ENCODE assay signal across 10 cellular contexts in the genomic region with DNA sequence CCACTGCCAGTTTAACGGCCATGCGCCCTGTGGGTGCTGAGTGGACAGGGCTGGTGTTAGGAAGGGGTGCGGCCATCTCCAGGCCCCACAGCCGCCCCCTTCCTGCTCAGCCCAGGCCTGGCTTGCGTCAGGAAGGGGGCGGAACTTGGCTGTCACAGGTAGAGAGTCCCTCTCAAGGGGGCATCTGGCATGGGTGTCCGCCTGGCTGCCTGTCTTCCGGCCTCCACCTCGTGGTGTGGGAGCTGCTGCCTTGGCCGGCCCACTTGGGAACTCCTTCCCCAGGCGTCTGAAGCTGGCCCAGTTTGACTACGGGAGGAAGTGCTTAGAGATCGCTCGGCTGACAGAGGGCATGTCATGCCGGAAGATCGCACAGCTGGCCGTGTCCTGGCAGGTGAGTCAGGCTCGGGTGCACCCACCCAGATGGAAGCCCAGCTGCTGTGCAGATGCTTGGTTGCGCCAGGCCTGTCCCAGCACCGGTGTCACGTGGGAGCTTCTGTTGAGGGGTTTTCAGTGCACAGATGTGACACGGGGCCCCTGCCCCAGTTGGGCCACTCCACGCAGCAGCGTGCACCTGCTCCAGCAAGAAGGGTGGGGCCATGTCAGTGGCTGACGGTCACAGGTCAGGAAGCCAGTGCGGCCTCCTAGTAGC. TPM values are rescaled to one million over a fixed set of nuclear protein-coding genes. Genes with fewer than 3 reads are reported as not detected.
DNase-seq lines count a peak whose midpoint lies in the region; ATAC-seq and TF ChIP-seq lines count a peak whose summit lies in the region.
"Had no signal": no experiment of that assay in that cellular context is flagged by ENCODE, and none has a peak within 500 bp of the region (broad histone marks: within the 10 kb centered on the region; RNA-seq: fewer than 3 reads in every experiment).

No MANE protein-coding gene starts in this region.

- H3K4me1 Mint-ChIP-seq in CD8-positive, alpha-beta T cell (ENCODE audit: low read depth) = no peaks in the 10 kb centered on the region
- H3K4me1 Mint-ChIP-seq in activated CD8-positive, alpha-beta T cell treated with anti-CD3 and anti-CD28 coated beads for 36 hours (ENCODE audit: low read depth) = no peaks in the 10 kb centered on the region

- H3K9me3 Mint-ChIP-seq in CD8-positive, alpha-beta T cell = no peaks in the 10 kb centered on the region
- H3K9me3 Mint-ChIP-seq in activated CD8-positive, alpha-beta T cell treated with anti-CD3 and anti-CD28 coated beads for 36 hours = no peaks in the 10 kb centered on the region

- H3K27me3 Mint-ChIP-seq in CD8-positive, alpha-beta T cell (ENCODE audit: low read depth) = no peaks in the 10 kb centered on the region
- H3K27me3 Mint-ChIP-seq in activated CD8-positive, alpha-beta T cell treated with anti-CD3 and anti-CD28 coated beads for 36 hours = no peaks in the 10 kb centered on the region

- no peak for TF ChIP-seq CTCF in CD8-positive, alpha-beta T cell (IDR thresholded peaks at IDR 0.05)
- no peak for TF ChIP-seq CTCF in HFF-Myc (IDR thresholded peaks at IDR 0.05; ENCODE audit: low read depth, low read length, missing control alignments)
- TF ChIP-seq CTCF in activated CD8-positive, alpha-beta T cell treated with anti-CD3 and anti-CD28 coated beads for 36 hours (IDR thresholded peaks at IDR 0.05) = no peak
- no peak for TF ChIP-seq CTCF in testis (IDR thresholded peaks at IDR 0.05)

- no peaks in the 10 kb centered on the region for H3K4me1 ChIP-seq in CD8-positive, alpha-beta T cell (ENCODE audit: insufficient read depth, low read length)
- H3K4me1 ChIP-seq in testis = peaks cover 3% of the 10 kb centered on the region
- H3K4me1 ChIP-seq: parathyroid adenoma had no signal

- peak overlapping the region; percentile 45 for H3K27ac Mint-ChIP-seq in CD8-positive, alpha-beta T cell
- peak overlapping the region; percentile 73 for H3K27ac Mint-ChIP-seq in activated CD8-positive, alpha-beta T cell treated with anti-CD3 and anti-CD28 coated beads for 36 hours

- CTCF ChIA-PET in CD8-positive, alpha-beta T cell (lab: Charles Lee) = no interaction called here
- CTCF ChIA-PET in activated CD8-positive, alpha-beta T cell treated with anti-CD3 and anti-CD28 coated beads for 36 hours (lab: Charles Lee) = no interaction called here

- no peaks in the 10 kb centered on the region for H3K27me3 ChIP-seq in CD8-positive, alpha-beta T cell (ENCODE audit: insufficient read depth, low read length)
- H3K27me3 ChIP-seq in testis = no peaks in the 10 kb centered on the region

- POLR2A ChIA-PET in CD8-positive, alpha-beta T cell (lab: Charles Lee) = interaction anchor here (0.9 kb wide), 1 partner anchor 233 kb away, joined by 3 read pairs; no protein-coding TSS in a partner anchor
- POLR2A ChIA-PET in activated CD8-positive, alpha-beta T cell treated with anti-CD3 and anti-CD28 coated beads for 36 hours (lab: Charles Lee) = no interaction called here

- no peak overlapping the region for H3K4me3 ChIP-seq in CD8-positive, alpha-beta T cell (ENCODE audit: low read depth, low read length)
- no peak overlapping the region for H3K4me3 ChIP-seq in HFF-Myc (replicated peaks; ENCODE audit: low read depth, low read length)
- H3K4me3 ChIP-seq in testis = no peak overlapping the region

- no peaks in the 10 kb centered on the region for H3K9me3 ChIP-seq in CD8-positive, alpha-beta T cell (ENCODE audit: low read length)
- no peaks in the 10 kb centered on the region for H3K9me3 ChIP-seq in testis

- H3K36me3 Mint-ChIP-seq in CD8-positive, alpha-beta T cell = no peaks in the 10 kb centered on the region
- H3K36me3 Mint-ChIP-seq in activated CD8-positive, alpha-beta T cell treated with anti-CD3 and anti-CD28 coated beads for 36 hours (ENCODE audit: low read depth) = no peaks in the 10 kb centered on the region

- H3K36me3 ChIP-seq in CD8-positive, alpha-beta T cell (ENCODE audit: insufficient read depth, low read length) = no peaks in the 10 kb centered on the region
- no peaks in the 10 kb centered on the region for H3K36me3 ChIP-seq in testis (ENCODE audit: low read depth, missing control alignments)

- 54 to 73% methylated on average over 8 to 26 of the region's 26 CpGs for WGBS in testis, 2 donors

- no peak overlapping the region for H3K27ac ChIP-seq in CD8-positive, alpha-beta T cell (ENCODE audit: low read depth, low read length)
- no peak overlapping the region for H3K27ac ChIP-seq in testis
- H3K27ac ChIP-seq: parathyroid adenoma had no signal

- DNase-seq in CD8-positive, alpha-beta T cell = peak in 2 of 7 experiments; percentile 18 to 30
- DNase-seq in HFF-Myc (ENCODE audit: extremely low read depth, low read depth) (peak; percentile 68), left lobe of liver (ENCODE audit: low spot score) (no peak), SKM-1 treated with dmso at 0.1 percent for 144 hours (lab: John Stamatoyannopoulos, UW; ENCODE audit: unreplicated experiment) (no peak), KG1 (lab: John Stamatoyannopoulos, UW) (no peak), testis (no peak), cerebellum (ENCODE audit: low spot score) (no peak)
- DNase-seq in activated CD8-positive, alpha-beta T cell treated with anti-CD3 and anti-CD28 coated beads for 36 hours = peak; percentile 31
- DNase-seq: NK-92 treated with Interleukin-12 subunit alpha and Interleukin-12 subunit beta, amount 100 ng/mL, for 24 hours had no signal

- H3K4me3 Mint-ChIP-seq in CD8-positive, alpha-beta T cell = peak overlapping the region; percentile 59
- peak overlapping the region; percentile 40 for H3K4me3 Mint-ChIP-seq in activated CD8-positive, alpha-beta T cell treated with anti-CD3 and anti-CD28 coated beads for 36 hours

- ATAC-seq in CD8-positive, alpha-beta T cell = peak; percentile 55
- ATAC-seq in activated CD8-positive, alpha-beta T cell treated with anti-CD3 and anti-CD28 coated beads for 36 hours = peak; percentile 72
- peak; percentile 27 for ATAC-seq in left lobe of liver

- intact Hi-C loops in CD8-positive, alpha-beta T cell (cut with DNase I, micrococcal nuclease) = no loop called here
- intact Hi-C loops in activated CD8-positive, alpha-beta T cell treated with anti-CD3 and anti-CD28 coated beads for 36 hours (cut with micrococcal nuclease) = no loop called here
- intact Hi-C loops in testis (cut with DNase I; ENCODE audit: low total_unique reads) = no loop called here

- no peak for TF ChIP-seq POLR2A in testis (IDR thresholded peaks at IDR 0.05)

RNA-seq across cellular contexts. Expression of gene ATAD3B, which starts 9.1 kb away (rescaled TPM):
- total RNA-seq in CD8-positive, alpha-beta T cell = 10 to 100 TPM; 55.4 to 69.6 TPM
- total RNA-seq in activated CD8-positive, alpha-beta T cell treated with anti-CD3 and anti-CD28 coated beads for 36 hours = 10 to 100 TPM; 42.5 to 48.1 TPM
- total RNA-seq in left lobe of liver (16.0 TPM), testis (10 to 100 TPM; 46.3 to 55.6 TPM), cerebellum (14.1 TPM)
- 19.1 TPM for polyA plus RNA-seq in testis (ENCODE audit: insufficient read depth, low read depth, low replicate concordance)

RNA-seq across cellular contexts. Expression of gene ATAD3C, which starts 13.0 kb away (rescaled TPM):
- total RNA-seq in CD8-positive, alpha-beta T cell = under 1 TPM; 0.79 to 0.89 TPM
- 1 to 10 TPM in 1 of 2 experiments, under 1 TPM in 1; 0.99 to 1.8 TPM for total RNA-seq in activated CD8-positive, alpha-beta T cell treated with anti-CD3 and anti-CD28 coated beads for 36 hours
- 2.9 TPM for total RNA-seq in left lobe of liver
- total RNA-seq in testis = 1 to 10 TPM; 1.3 to 3.0 TPM
- 1.5 TPM for polyA plus RNA-seq in testis (ENCODE audit: insufficient read depth, low read depth, low replicate concordance)
- total RNA-seq in cerebellum = not detected

RNA-seq across cellular contexts. Expression of gene VWA1, which starts 27.0 kb away (rescaled TPM):
- total RNA-seq in CD8-positive, alpha-beta T cell = not detected
- total RNA-seq in activated CD8-positive, alpha-beta T cell treated with anti-CD3 and anti-CD28 coated beads for 36 hours = under 1 TPM; 0.72 to 0.97 TPM
- 91.0 TPM for total RNA-seq in left lobe of liver
- total RNA-seq in testis = 10 to 100 TPM; 64.0 to 90.6 TPM
- 46.6 TPM for polyA plus RNA-seq in testis (ENCODE audit: insufficient read depth, low read depth, low replicate concordance)
- total RNA-seq in cerebellum = 7.8 TPM

RNA-seq across cellular contexts. Expression of gene ANKRD65, which starts 41.4 kb away (rescaled TPM):
- not detected for total RNA-seq in CD8-positive, alpha-beta T cell
- total RNA-seq in activated CD8-positive, alpha-beta T cell treated with anti-CD3 and anti-CD28 coated beads for 36 hours = not detected
- total RNA-seq in left lobe of liver (1.0 TPM), testis (10 to 100 TPM; 10.4 to 14.7 TPM), cerebellum (1.1 TPM)
- 10.0 TPM for polyA plus RNA-seq in testis (ENCODE audit: insufficient read depth, low read depth, low replicate concordance)

RNA-seq across cellular contexts. Expression of gene ATAD3A, which starts 49.5 kb away (rescaled TPM):
- total RNA-seq in CD8-positive, alpha-beta T cell = 10 to 100 TPM; 27.0 to 29.6 TPM
- total RNA-seq in activated CD8-positive, alpha-beta T cell treated with anti-CD3 and anti-CD28 coated beads for 36 hours = 10 to 100 TPM; 61.7 to 65.1 TPM
- 16.3 TPM for total RNA-seq in left lobe of liver
- 10 to 100 TPM; 35.7 to 37.4 TPM for total RNA-seq in testis
- 22.0 TPM for polyA plus RNA-seq in testis (ENCODE audit: insufficient read depth, low read depth, low replicate concordance)
- total RNA-seq in cerebellum = 8.7 TPM

Comparison
In these comparisons a context has a peak if more than half of its experiments do, and no peak if none do; other contexts are left out.
1. DNase-seq: peak in HFF-Myc (single experiment) and activated CD8-positive, alpha-beta T cell treated with anti-CD3 and anti-CD28 coated beads for 36 hours (single experiment); none in left lobe of liver (single experiment), SKM-1 treated with dmso at 0.1 percent for 144 hours (single experiment), KG1 (single experiment), testis (single experiment) and cerebellum (single experiment).
2. Peak in every context shown above with its lines, with median percentiles within 50 percentile points of each other: ATAC-seq.